8 cellular contexts compared by ENCODE assay signal in genomic region chr2:74919827-74920226, GRCh38. TPM values are rescaled to one million over a fixed set of nuclear protein-coding genes. Genes with fewer than 3 reads are reported as not detected.
DNase-seq lines count a peak whose midpoint lies in the region; ATAC-seq lines count a peak whose summit lies in the region.

No MANE protein-coding gene starts in this region.

- H3K27ac Mint-ChIP-seq in activated T-helper 1 cell treated with anti-CD3 and anti-CD28 coated beads, Interleukin-12 subunit alpha, Interleukin-12 subunit beta, Interleukin-2, Interleukin-4 antibody, amounts not matched to agents 30 ng/mL and 10 ng/mL and 1 ng/mL, durations not matched to agents 14 hours and 24 hours and 36 hours, result no peak overlapping the region
- no peak overlapping the region for H3K27ac Mint-ChIP-seq in natural killer cell treated with Interleukin-12 subunit alpha and Interleukin-12 subunit beta and Interleukin-15 and Interleukin-18, amount 100 ng/mL, for 72 hours
- H3K27ac Mint-ChIP-seq in stimulated activated memory B cell treated with anti-CD40 and anti-IgM and Interleukin-4, amounts not matched to agents 10 μg/mL and 1 μg/mL and 100 μg/mL, for 72 hours, result no peak overlapping the region

- ATAC-seq in HG03045 (IDR thresholded peaks at IDR 0.05; ENCODE audit: unreplicated experiment), result peak; percentile 40
- peak; percentile 48 to 62 for ATAC-seq in natural killer cell treated with Interleukin-12 subunit alpha and Interleukin-12 subunit beta and Interleukin-15 and Interleukin-18, amount 100 ng/mL, for 72 hours
- ATAC-seq in stimulated activated memory B cell treated with anti-CD40 and anti-IgM and Interleukin-4, amounts not matched to agents 10 μg/mL and 1 μg/mL and 100 μg/mL, for 72 hours, result peak; percentile 72

- intact Hi-C loops in activated T-helper 1 cell treated with anti-CD3 and anti-CD28 coated beads, Interleukin-12 subunit alpha, Interleukin-12 subunit beta, Interleukin-2, Interleukin-4 antibody, amounts not matched to agents 30 ng/mL and 10 ng/mL and 1 ng/mL, durations not matched to agents 14 hours and 24 hours and 36 hours (cut with micrococcal nuclease), result loop anchor here (1.0 to 5.0 kb wide), 4 partner anchors 62 to 484 kb away; no protein-coding TSS in a partner anchor

- H3K4me1 Mint-ChIP-seq in activated T-helper 1 cell treated with anti-CD3 and anti-CD28 coated beads, Interleukin-12 subunit alpha, Interleukin-12 subunit beta, Interleukin-2, Interleukin-4 antibody, amounts not matched to agents 30 ng/mL and 10 ng/mL and 1 ng/mL, durations not matched to agents 14 hours and 24 hours and 36 hours (ENCODE audit: low read depth), result peaks cover 17% of the 10 kb centered on the region
- H3K4me1 Mint-ChIP-seq in natural killer cell treated with Interleukin-12 subunit alpha and Interleukin-12 subunit beta and Interleukin-15 and Interleukin-18, amount 100 ng/mL, for 72 hours (ENCODE audit: low read depth in 2 of 2), result peaks cover 24% of the 10 kb centered on the region in 2 donors
- H3K4me1 Mint-ChIP-seq in stimulated activated memory B cell treated with anti-CD40 and anti-IgM and Interleukin-4, amounts not matched to agents 10 μg/mL and 1 μg/mL and 100 μg/mL, for 72 hours, result peaks cover 14% of the 10 kb centered on the region

- no peaks in the 10 kb centered on the region for H3K36me3 Mint-ChIP-seq in activated T-helper 1 cell treated with anti-CD3 and anti-CD28 coated beads, Interleukin-12 subunit alpha, Interleukin-12 subunit beta, Interleukin-2, Interleukin-4 antibody, amounts not matched to agents 30 ng/mL and 10 ng/mL and 1 ng/mL, durations not matched to agents 14 hours and 24 hours and 36 hours (ENCODE audit: low read depth)
- H3K36me3 Mint-ChIP-seq in natural killer cell treated with Interleukin-12 subunit alpha and Interleukin-12 subunit beta and Interleukin-15 and Interleukin-18, amount 100 ng/mL, for 72 hours, result no peaks in the 10 kb centered on the region
- H3K36me3 Mint-ChIP-seq in stimulated activated memory B cell treated with anti-CD40 and anti-IgM and Interleukin-4, amounts not matched to agents 10 μg/mL and 1 μg/mL and 100 μg/mL, for 72 hours, result no peaks in the 10 kb centered on the region

- peaks cover 21% of the 10 kb centered on the region for H3K27me3 Mint-ChIP-seq in activated T-helper 1 cell treated with anti-CD3 and anti-CD28 coated beads, Interleukin-12 subunit alpha, Interleukin-12 subunit beta, Interleukin-2, Interleukin-4 antibody, amounts not matched to agents 30 ng/mL and 10 ng/mL and 1 ng/mL, durations not matched to agents 14 hours and 24 hours and 36 hours (ENCODE audit: insufficient read depth)
- peaks cover 31 to 39% of the 10 kb centered on the region in 2 donors for H3K27me3 Mint-ChIP-seq in natural killer cell treated with Interleukin-12 subunit alpha and Interleukin-12 subunit beta and Interleukin-15 and Interleukin-18, amount 100 ng/mL, for 72 hours
- peaks cover 23% of the 10 kb centered on the region for H3K27me3 Mint-ChIP-seq in stimulated activated memory B cell treated with anti-CD40 and anti-IgM and Interleukin-4, amounts not matched to agents 10 μg/mL and 1 μg/mL and 100 μg/mL, for 72 hours

- no peaks in the 10 kb centered on the region for H3K9me3 Mint-ChIP-seq in activated T-helper 1 cell treated with anti-CD3 and anti-CD28 coated beads, Interleukin-12 subunit alpha, Interleukin-12 subunit beta, Interleukin-2, Interleukin-4 antibody, amounts not matched to agents 30 ng/mL and 10 ng/mL and 1 ng/mL, durations not matched to agents 14 hours and 24 hours and 36 hours
- no peaks in the 10 kb centered on the region for H3K9me3 Mint-ChIP-seq in natural killer cell treated with Interleukin-12 subunit alpha and Interleukin-12 subunit beta and Interleukin-15 and Interleukin-18, amount 100 ng/mL, for 72 hours
- no peaks in the 10 kb centered on the region for H3K9me3 Mint-ChIP-seq in stimulated activated memory B cell treated with anti-CD40 and anti-IgM and Interleukin-4, amounts not matched to agents 10 μg/mL and 1 μg/mL and 100 μg/mL, for 72 hours

- H3K4me3 Mint-ChIP-seq in activated T-helper 1 cell treated with anti-CD3 and anti-CD28 coated beads, Interleukin-12 subunit alpha, Interleukin-12 subunit beta, Interleukin-2, Interleukin-4 antibody, amounts not matched to agents 30 ng/mL and 10 ng/mL and 1 ng/mL, durations not matched to agents 14 hours and 24 hours and 36 hours, result no peak overlapping the region
- H3K4me3 Mint-ChIP-seq in natural killer cell treated with Interleukin-12 subunit alpha and Interleukin-12 subunit beta and Interleukin-15 and Interleukin-18, amount 100 ng/mL, for 72 hours, result no peak overlapping the region
- peak overlapping the region; percentile 32 for H3K4me3 Mint-ChIP-seq in stimulated activated memory B cell treated with anti-CD40 and anti-IgM and Interleukin-4, amounts not matched to agents 10 μg/mL and 1 μg/mL and 100 μg/mL, for 72 hours

- DNase-seq in DMS53 (lab: John Stamatoyannopoulos, UW) (peak; percentile 83), NOMO-1 treated with dmso at 0.1 percent for 144 hours (lab: John Stamatoyannopoulos, UW; ENCODE audit: unreplicated experiment) (peak; percentile 13), fibroblast of peridontal ligament (ENCODE audit: extremely low read depth) (peak; percentile 47), COLO829 (ENCODE audit: low spot score) (no peak)
- peak; percentile 52 for DNase-seq in activated T-helper 1 cell treated with anti-CD3 and anti-CD28 coated beads, Interleukin-12 subunit alpha, Interleukin-12 subunit beta, Interleukin-2, Interleukin-4 antibody, amounts not matched to agents 30 ng/mL and 10 ng/mL and 1 ng/mL, durations not matched to agents 14 hours and 24 hours and 36 hours (ENCODE audit: low spot score)
- DNase-seq in natural killer cell treated with Interleukin-12 subunit alpha and Interleukin-12 subunit beta and Interleukin-15 and Interleukin-18, amount 100 ng/mL, for 72 hours (ENCODE audit: low spot score), result peak; percentile 77

RNA-seq across cellular contexts. Expression of gene POLE4, which starts 38.6 kb away (rescaled TPM):
- 48.4 and 56.7 TPM in 2 replicates for total RNA-seq in activated T-helper 1 cell treated with anti-CD3 and anti-CD28 coated beads, Interleukin-12 subunit alpha, Interleukin-12 subunit beta, Interleukin-2, Interleukin-4 antibody, amounts not matched to agents 30 ng/mL and 10 ng/mL and 1 ng/mL, durations not matched to agents 14 hours and 24 hours and 36 hours
- 10 to 100 TPM; 32.8 to 60.7 TPM for total RNA-seq in natural killer cell treated with Interleukin-12 subunit alpha and Interleukin-12 subunit beta and Interleukin-15 and Interleukin-18, amount 100 ng/mL, for 72 hours
